ENCODE assay signal across 8 cellular contexts in the genomic region with DNA sequence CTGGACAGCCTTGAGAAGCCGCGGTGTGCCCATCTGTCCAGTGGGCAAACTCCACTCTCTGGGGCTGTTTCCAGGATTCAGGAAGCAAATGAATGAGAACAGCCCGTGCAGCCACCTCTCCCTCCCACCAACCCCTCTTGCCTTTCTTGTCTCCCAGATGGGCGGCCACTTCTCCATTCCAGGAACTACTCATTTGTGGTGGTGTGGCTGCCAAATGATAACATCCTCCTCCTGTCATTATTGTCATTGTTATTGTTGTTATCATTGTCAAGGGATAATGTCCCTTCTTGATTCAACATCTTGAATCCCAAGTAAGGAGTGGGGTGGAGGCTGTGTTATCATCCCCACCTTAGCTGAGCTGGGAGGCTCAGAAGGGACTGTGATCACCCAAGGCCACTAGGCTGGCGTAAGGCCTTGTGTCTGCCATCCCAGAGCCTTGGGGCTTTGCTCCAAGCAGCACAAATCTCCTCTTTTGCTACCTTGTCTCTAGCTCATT. TPM values are rescaled to one million over a fixed set of nuclear protein-coding genes. Genes with fewer than 3 reads are reported as not detected.
A peak's percentile ranks its signal among the peaks of the same experiment; 100 is the strongest.
DNase-seq lines count a peak whose midpoint lies in the region; ATAC-seq, FAIRE-seq and TF ChIP-seq lines count a peak whose summit lies in the region.

No MANE protein-coding gene starts in this region.

- TF ChIP-seq RAD21 in A549 (conservative IDR thresholded peaks at IDR 0.05 in 1 of 2, IDR thresholded peaks at IDR 0.05 in 1 of 2), result no peak

- TF ChIP-seq POLR2A in A549 (IDR thresholded peaks at IDR 0.05; ENCODE audit: low read length), result no peak

- H3K27me3 ChIP-seq in lower lobe of right lung (ENCODE audit: low read depth), result no peaks in the 10 kb centered on the region

- H3K4me3 ChIP-seq in A549 (peak overlapping the region; percentile 95), lower lobe of right lung (peak overlapping the region; percentile 99)
- H3K4me3 ChIP-seq in Jurkat, Clone E6-1 (ENCODE audit: low read length), result peak overlapping the region; percentile 92

- peak overlapping the region; percentile 96 for H3K4me2 ChIP-seq in A549

- TF ChIP-seq EP300 in A549 (IDR thresholded peaks at IDR 0.05), result no peak

- intact Hi-C loops in lower lobe of right lung (cut with DNase I), result no loop called here

- TF ChIP-seq CTCF in A549 (IDR thresholded peaks at IDR 0.05) (no peak), lower lobe of right lung (IDR thresholded peaks at IDR 0.05) (no peak), GM10248 (IDR thresholded peaks at IDR 0.05; ENCODE audit: control extremely low read depth, extremely low read depth, low read depth, missing control alignments) (no peak)

- 42% methylated on average over 3 of the region's 5 CpGs for WGBS in A549 (ENCODE audit: missing lambda C conversion rate)

- POLR2A ChIA-PET in A549 (lab: Yijun Ruan, JAX), result no interaction called here
- POLR2A ChIA-PET in GM10248 (lab: Yijun Ruan, JAX), result interaction anchor here (0.6 kb wide), 1 partner anchor 157 kb away, joined by 3 read pairs; no protein-coding TSS in a partner anchor

- FAIRE-seq in A549 (lab: Jason Lieb, UNC), result no peak

- DNase-seq in A549 (ENCODE audit: low read depth in 1 of 2, low spot score in 1 of 2) (no peak), lower lobe of right lung (no peak), activated gamma-delta T cell treated with Interleukin-2 at 50 U/mL for 16 hours (no peak), GM10248 (ENCODE audit: extremely low spot score) (no peak), GDM1 (lab: John Stamatoyannopoulos, UW) (no peak)
- DNase-seq in Jurkat, Clone E6-1 (ENCODE audit: low read depth, low spot score), result no peak

- ATAC-seq in A549 (no peak), lower lobe of right lung (no peak), GM19351 (IDR thresholded peaks at IDR 0.05; ENCODE audit: unreplicated experiment) (no peak)

- H3K36me3 ChIP-seq in lower lobe of right lung, result peaks cover 13% of the 10 kb centered on the region

- H3K9me3 ChIP-seq in A549 (no peaks in the 10 kb centered on the region), lower lobe of right lung (no peaks in the 10 kb centered on the region)

- H3K4me1 ChIP-seq in A549, result peaks cover 11% of the 10 kb centered on the region; the same call in 2 of the 3 replicates
- H3K4me1 ChIP-seq in lower lobe of right lung, result peaks cover 63% of the 10 kb centered on the region

- H3K27ac ChIP-seq in A549 (peak overlapping the region in 1 of 2 experiments; percentile 98; a peak in 4 of 6 replicates), angular gyrus (ENCODE audit: low read depth, low read length) (peak overlapping the region; percentile 86), lower lobe of right lung (peak overlapping the region; percentile 99)

- CTCF ChIA-PET in A549 (lab: Yijun Ruan, JAX), result interaction anchor here (0.7 to 7.6 kb wide), 6 partner anchors 17 to 217 kb away, joined by 3 to 90 read pairs (median 8); a partner anchor contains a TSS
- CTCF ChIA-PET in GM10248 (lab: Yijun Ruan, JAX), result interaction anchor here (1.1 to 9.7 kb wide), 6 partner anchors 14 to 178 kb away, joined by 3 to 107 read pairs (median 18); a partner anchor contains a TSS

TF ChIP-seq in A549, 52 proteins besides CTCF, POLR2A, EP300 and RAD21:
- TF ChIP-seq NR3C1 (IDR thresholded peaks at IDR 0.05), result no peak

RNA-seq across cellular contexts. Expression of a gene that starts 1.6 kb away (rescaled TPM):
- 32.9 and 52.4 TPM in 2 replicates for polyA plus RNA-seq in A549 (2011; rRNA removed)
- 32.5 and 44.3 TPM in 2 replicates for polyA plus RNA-seq in A549 (2012; cell fraction: cytosol; rRNA removed)
- 83.5 and 91.5 TPM in 2 replicates for polyA plus RNA-seq in A549 (2012; cell fraction: nucleus; rRNA removed)
- polyA plus RNA-seq in A549 (2017; fragmentation: RNase III; extraction: RNeasy Plus Mini Kit Qiagen cat#74134 plus additional on column Dnase treatment), result 55.8 to 58.5 TPM (median 57.3 TPM) in 3 replicates
- 128 and 145 TPM in 2 replicates for polyA minus RNA-seq in A549 (2011; rRNA and poly(A)+ RNA removed)
- polyA plus RNA-seq in Jurkat, Clone E6-1 (2012; ENCODE audit: insufficient read depth, insufficient read length), result 143 TPM
- 282 TPM for total RNA-seq in lower lobe of right lung

RNA-seq across cellular contexts. Expression of a gene that starts 18.3 kb away (rescaled TPM):
- polyA plus RNA-seq in A549 (2011; rRNA removed) (23.6 and 24.3 TPM in 2 replicates), A549 (2017; fragmentation: RNase III; extraction: RNeasy Plus Mini Kit Qiagen cat#74134 plus additional on column Dnase treatment) (42.2 to 47.6 TPM (median 42.5 TPM) in 3 replicates)
- polyA plus RNA-seq in A549 (2012; cell fraction: cytosol; rRNA removed), result 77.6 and 81.1 TPM in 2 replicates
- 264 and 338 TPM in 2 replicates for polyA plus RNA-seq in A549 (2012; cell fraction: nucleus; rRNA removed)
- polyA minus RNA-seq in A549 (2011; rRNA and poly(A)+ RNA removed), result 7.8 and 16.5 TPM in 2 replicates
- polyA plus RNA-seq in Jurkat, Clone E6-1 (2012; ENCODE audit: insufficient read depth, insufficient read length), result 58.6 TPM
- total RNA-seq in lower lobe of right lung, result 29.7 TPM
